ENCODE assay signal across 30 cellular contexts in the genomic region with DNA sequence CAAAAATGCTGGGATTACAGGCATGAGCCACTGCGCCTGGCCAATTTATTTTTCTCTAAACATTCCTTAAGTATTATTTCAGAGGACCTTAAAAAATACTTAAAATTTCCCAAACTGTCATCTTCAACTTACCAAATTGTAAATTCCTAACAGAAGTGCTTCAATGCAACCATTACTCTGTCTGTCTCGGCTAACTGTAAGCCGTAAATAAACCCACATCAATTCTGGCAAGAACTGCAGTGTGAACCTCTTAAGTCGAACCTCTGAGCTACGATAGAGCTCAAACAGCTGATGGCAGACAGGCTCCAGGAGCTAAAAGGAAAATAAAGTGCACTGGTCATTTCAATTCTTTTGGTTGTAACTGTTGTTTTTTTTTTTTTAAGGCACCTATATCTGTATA.
"Had no signal": no experiment of that assay in that cellular context is flagged by ENCODE, and none has a peak within 500 bp of the region (broad histone marks: within the 10 kb centered on the region; RNA-seq: fewer than 3 reads in every experiment).

No MANE protein-coding gene starts in this region.

- H3K27ac Mint-ChIP-seq: activated CD4-positive, alpha-beta memory T cell treated with anti-CD3 and anti-CD28 coated beads, Interleukin-2, amount 10 ng/mL, durations not matched to agents 7 days and 5 days; activated CD4-positive, alpha-beta T cell treated with anti-CD3 and anti-CD28 coated beads, Interleukin-2, amount 10 ng/mL, durations not matched to agents 7 days and 5 days; activated naive CD4-positive, alpha-beta T cell treated with anti-CD3 and anti-CD28 coated beads, Interleukin-2, amount 10 ng/mL, durations not matched to agents 7 days and 5 days; activated naive CD4-positive, alpha-beta T cell treated with anti-CD3 and anti-CD28 coated beads, Interleukin-2, amount 50 U/mL, for 72 hours; activated naive CD8-positive, alpha-beta T cell treated with anti-CD3 and anti-CD28 coated beads, Interleukin-2, amount 10 ng/mL, durations not matched to agents 7 days and 5 days; activated T-cell treated with anti-CD3 and anti-CD28 coated beads, Interleukin-2, amount 50 U/mL, for 24 hours; activated T-cell treated with anti-CD3 and anti-CD28 coated beads, Interleukin-2, amount 50 U/mL, for 72 hours; brain; dendritic cell treated with granulocyte-macrophage colony-stimulating factor and Interleukin-4, amounts not matched to agents 40 ng/mL and 50 ng/mL, for 4 days had no signal

- H3K4me3 Mint-ChIP-seq: activated CD4-positive, alpha-beta memory T cell treated with anti-CD3 and anti-CD28 coated beads, Interleukin-2, amount 10 ng/mL, durations not matched to agents 7 days and 5 days; activated CD4-positive, alpha-beta T cell treated with anti-CD3 and anti-CD28 coated beads, Interleukin-2, amount 10 ng/mL, durations not matched to agents 7 days and 5 days; activated naive CD4-positive, alpha-beta T cell treated with anti-CD3 and anti-CD28 coated beads, Interleukin-2, amount 10 ng/mL, durations not matched to agents 7 days and 5 days; activated naive CD8-positive, alpha-beta T cell treated with anti-CD3 and anti-CD28 coated beads, Interleukin-2, amount 10 ng/mL, durations not matched to agents 7 days and 5 days; activated T-cell treated with anti-CD3 and anti-CD28 coated beads, Interleukin-2, amount 50 U/mL, for 24 hours; activated T-cell treated with anti-CD3 and anti-CD28 coated beads, Interleukin-2, amount 50 U/mL, for 72 hours; brain; central memory CD8-positive, alpha-beta T cell; dendritic cell treated with granulocyte-macrophage colony-stimulating factor and Interleukin-4, amounts not matched to agents 40 ng/mL and 50 ng/mL, for 4 days had no signal

- H3K4me3 ChIP-seq: ascending aorta, breast epithelium, cardiac muscle cell, coronary artery, dorsolateral prefrontal cortex, esophagus muscularis mucosa, gastrocnemius medialis had no signal

- H3K9me3 ChIP-seq: ascending aorta, breast epithelium, esophagus muscularis mucosa, gastrocnemius medialis had no signal

- H3K9me3 Mint-ChIP-seq: activated CD4-positive, alpha-beta memory T cell treated with anti-CD3 and anti-CD28 coated beads, Interleukin-2, amount 10 ng/mL, durations not matched to agents 7 days and 5 days; activated CD4-positive, alpha-beta T cell treated with anti-CD3 and anti-CD28 coated beads, Interleukin-2, amount 10 ng/mL, durations not matched to agents 7 days and 5 days; activated naive CD4-positive, alpha-beta T cell treated with anti-CD3 and anti-CD28 coated beads, Interleukin-2, amount 10 ng/mL, durations not matched to agents 7 days and 5 days; activated naive CD4-positive, alpha-beta T cell treated with anti-CD3 and anti-CD28 coated beads, Interleukin-2, amount 50 U/mL, for 72 hours; activated naive CD8-positive, alpha-beta T cell treated with anti-CD3 and anti-CD28 coated beads, Interleukin-2, amount 10 ng/mL, durations not matched to agents 7 days and 5 days; activated T-cell treated with anti-CD3 and anti-CD28 coated beads, Interleukin-2, amount 50 U/mL, for 24 hours; activated T-cell treated with anti-CD3 and anti-CD28 coated beads, Interleukin-2, amount 50 U/mL, for 72 hours; brain; central memory CD8-positive, alpha-beta T cell; dendritic cell treated with granulocyte-macrophage colony-stimulating factor and Interleukin-4, amounts not matched to agents 40 ng/mL and 50 ng/mL, for 4 days had no signal

- H3K27me3 Mint-ChIP-seq: activated CD4-positive, alpha-beta memory T cell treated with anti-CD3 and anti-CD28 coated beads, Interleukin-2, amount 10 ng/mL, durations not matched to agents 7 days and 5 days; activated CD4-positive, alpha-beta T cell treated with anti-CD3 and anti-CD28 coated beads, Interleukin-2, amount 10 ng/mL, durations not matched to agents 7 days and 5 days; activated naive CD4-positive, alpha-beta T cell treated with anti-CD3 and anti-CD28 coated beads, Interleukin-2, amount 10 ng/mL, durations not matched to agents 7 days and 5 days; activated naive CD8-positive, alpha-beta T cell treated with anti-CD3 and anti-CD28 coated beads, Interleukin-2, amount 10 ng/mL, durations not matched to agents 7 days and 5 days; activated T-cell treated with anti-CD3 and anti-CD28 coated beads, Interleukin-2, amount 50 U/mL, for 24 hours; brain; central memory CD8-positive, alpha-beta T cell; dendritic cell treated with granulocyte-macrophage colony-stimulating factor and Interleukin-4, amounts not matched to agents 40 ng/mL and 50 ng/mL, for 4 days had no signal

- DNase-seq: activated CD4-positive, alpha-beta memory T cell treated with anti-CD3 and anti-CD28 coated beads, Interleukin-2, amount 10 ng/mL, durations not matched to agents 7 days and 5 days; activated CD4-positive, alpha-beta T cell treated with anti-CD3 and anti-CD28 coated beads for 1 hour; activated CD4-positive, alpha-beta T cell treated with anti-CD3 and anti-CD28 coated beads for 4 hours; activated CD4-positive, alpha-beta T cell treated with anti-CD3 and anti-CD28 coated beads, Interleukin-2, amount 10 ng/mL, durations not matched to agents 7 days and 5 days; activated CD4-positive, alpha-beta T cell treated with anti-CD3 and anti-CD28 coated beads, Interleukin-2, amount 50 U/mL, for 4 hours; activated CD4-positive, CD25-positive, alpha-beta regulatory T cell; activated CD8-positive, alpha-beta memory T cell treated with anti-CD3 and anti-CD28 coated beads, Interleukin-2, amount 50 U/mL, for 48 hours; activated gamma-delta T cell; activated naive CD4-positive, alpha-beta T cell; activated naive CD4-positive, alpha-beta T cell treated with anti-CD3 and anti-CD28 coated beads, Interleukin-2, amount 10 ng/mL, durations not matched to agents 7 days and 5 days; activated naive CD8-positive, alpha-beta T cell treated with anti-CD3 and anti-CD28 coated beads, Interleukin-2, amount 10 ng/mL, durations not matched to agents 7 days and 5 days; activated T-cell treated with anti-CD3 and anti-CD28 coated beads for 4 hours; activated T-cell treated with anti-CD3 and anti-CD28 coated beads, Interleukin-2, amount 50 U/mL, for 24 hours; activated T-cell treated with anti-CD3 and anti-CD28 coated beads, Interleukin-2, amount 50 U/mL, for 72 hours; dorsolateral prefrontal cortex; effector memory CD4-positive, alpha-beta T cell; erythroblast; foreskin keratinocyte; gastrocnemius medialis; glutamatergic neuron; T-helper 2 cell had no signal

- H3K27me3 ChIP-seq: ascending aorta, breast epithelium, cardiac muscle cell, dorsolateral prefrontal cortex, esophagus muscularis mucosa, foreskin keratinocyte, gastrocnemius medialis had no signal

- H3K4me1 ChIP-seq: ascending aorta, breast epithelium, esophagus muscularis mucosa, foreskin keratinocyte, gastrocnemius medialis had no signal

- H3K27ac ChIP-seq: ascending aorta, breast epithelium, cardiac muscle cell, coronary artery, esophagus muscularis mucosa, foreskin keratinocyte, gastrocnemius medialis had no signal

- H3K4me1 Mint-ChIP-seq: brain had no signal

- H3K36me3 ChIP-seq: breast epithelium, cardiac muscle cell had no signal

- ATAC-seq: activated naive CD4-positive, alpha-beta T cell treated with anti-CD3 and anti-CD28 coated beads, Interleukin-2, amount 50 U/mL, for 72 hours; activated T-cell treated with anti-CD3 and anti-CD28 coated beads, Interleukin-2, amount 50 U/mL, for 72 hours; foreskin keratinocyte; gastrocnemius medialis had no signal

- H3K36me3 Mint-ChIP-seq: activated naive CD4-positive, alpha-beta T cell treated with anti-CD3 and anti-CD28 coated beads, Interleukin-2, amount 50 U/mL, for 72 hours had no signal
